23 cellular contexts compared by ENCODE assay signal in the genomic region with DNA sequence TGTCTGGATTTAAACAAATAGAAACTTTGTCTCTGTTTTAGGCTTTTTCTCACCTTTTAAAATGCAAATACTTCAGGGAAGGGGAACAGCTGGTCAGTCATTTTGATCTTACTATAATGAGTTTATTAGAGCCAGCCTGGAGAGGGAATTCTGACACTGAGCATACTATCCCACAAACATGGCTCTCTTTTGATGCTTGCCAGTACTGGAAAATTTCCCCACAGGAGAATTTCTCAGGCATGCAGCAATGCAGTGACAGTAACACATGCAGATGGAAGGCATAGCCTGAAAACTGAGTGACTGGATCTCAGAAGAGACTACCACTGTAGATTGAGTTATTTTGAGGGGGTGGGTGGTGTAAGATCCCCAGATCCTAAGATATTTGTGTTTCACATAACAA.
"Had no signal": no experiment of that assay in that cellular context is flagged by ENCODE, and none has a peak within 500 bp of the region (broad histone marks: within the 10 kb centered on the region; RNA-seq: fewer than 3 reads in every experiment).

No MANE protein-coding gene starts in this region.

- H3K4me3 Mint-ChIP-seq: naive thymus-derived CD8-positive, alpha-beta T cell; nephron progenitor cell; stimulated activated memory B cell treated with anti-CD40 and anti-IgM and Interleukin-4, amounts not matched to agents 10 μg/mL and 1 μg/mL and 100 μg/mL, for 72 hours had no signal

- H3K4me3 ChIP-seq: dorsolateral prefrontal cortex, gastrocnemius medialis, lower lobe of right lung, ovary, psoas muscle, skin epidermis, spleen, testis, tibial artery, upper lobe of left lung had no signal

- H3K36me3 ChIP-seq: gastrocnemius medialis, lower lobe of right lung, ovary, spleen, tibial artery, upper lobe of left lung had no signal

- H3K9me3 ChIP-seq: gastrocnemius medialis, ovary, psoas muscle, testis, tibial artery, upper lobe of left lung had no signal

- H3K36me3 Mint-ChIP-seq: stimulated activated memory B cell treated with anti-CD40 and anti-IgM and Interleukin-4, amounts not matched to agents 10 μg/mL and 1 μg/mL and 100 μg/mL, for 72 hours had no signal

- H3K27me3 Mint-ChIP-seq: naive thymus-derived CD8-positive, alpha-beta T cell; stimulated activated memory B cell treated with anti-CD40 and anti-IgM and Interleukin-4, amounts not matched to agents 10 μg/mL and 1 μg/mL and 100 μg/mL, for 72 hours had no signal

- H3K27ac ChIP-seq: dorsolateral prefrontal cortex, epithelial cell of prostate, gastrocnemius medialis, lower lobe of right lung, ovary, psoas muscle, skin epidermis, spleen, testis, tibial artery, upper lobe of left lung had no signal

- H3K27me3 ChIP-seq: dorsolateral prefrontal cortex, gastrocnemius medialis, ovary, spleen, testis, tibial artery, upper lobe of left lung had no signal

- H3K27ac Mint-ChIP-seq: naive thymus-derived CD8-positive, alpha-beta T cell; nephron progenitor cell; stimulated activated memory B cell treated with anti-CD40 and anti-IgM and Interleukin-4, amounts not matched to agents 10 μg/mL and 1 μg/mL and 100 μg/mL, for 72 hours had no signal

- H3K4me1 ChIP-seq: gastrocnemius medialis, lower lobe of right lung, psoas muscle, spleen, testis, tibial artery, upper lobe of left lung had no signal

- H3K4me1 Mint-ChIP-seq: stimulated activated memory B cell treated with anti-CD40 and anti-IgM and Interleukin-4, amounts not matched to agents 10 μg/mL and 1 μg/mL and 100 μg/mL, for 72 hours had no signal

- DNase-seq: effector CD4-positive, alpha-beta T cell; foreskin fibroblast; gastrocnemius medialis; head of caudate nucleus; left ventricle myocardium superior; lower lobe of right lung; naive thymus-derived CD8-positive, alpha-beta T cell; nephron progenitor cell; occipital lobe; ovary; posterior cingulate gyrus; psoas muscle; right cardiac atrium; spleen; stimulated activated CD4-positive, alpha-beta T cell treated with anti-CD3 and anti-CD28 coated beads, Interleukin-4, amount 100 ng/mL, for 4 hours; stimulated activated naive CD8-positive, alpha-beta T cell treated with anti-CD3 and anti-CD28 coated beads, Interleukin-15, Interleukin-2, amounts not matched to agents 100 U/mL and 50 U/mL, for 24 hours; testis; tibial artery; upper lobe of left lung had no signal
